In the genomic region with DNA sequence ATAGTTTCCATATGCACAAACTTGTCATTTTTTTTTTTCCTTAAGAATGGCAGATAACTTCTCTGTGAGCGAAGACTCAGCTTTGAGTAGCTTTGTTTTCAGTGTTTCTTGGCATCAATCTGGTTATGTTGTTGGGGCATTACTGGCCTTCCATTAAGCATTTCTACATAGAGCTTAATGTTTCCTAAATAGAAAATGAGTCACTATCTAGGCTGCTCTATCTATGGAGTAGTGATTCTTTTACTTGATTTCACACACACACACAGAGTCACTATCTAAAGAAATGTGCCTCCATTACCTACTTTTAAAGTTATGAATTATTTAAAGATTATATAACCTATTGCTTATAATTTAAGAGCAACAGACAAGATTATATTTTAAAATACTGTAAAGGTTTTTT, we compare ENCODE assay signal across 23 cellular contexts.
"Had no signal": no experiment of that assay in that cellular context is flagged by ENCODE, and none has a peak within 500 bp of the region (broad histone marks: within the 10 kb centered on the region; RNA-seq: fewer than 3 reads in every experiment).

No MANE protein-coding gene starts in this region.

- H3K4me2 ChIP-seq: KMS-11 had no signal

- H3K27me3 Mint-ChIP-seq: IgD-negative memory B cell had no signal

- H3K27me3 ChIP-seq: SJSA1 had no signal

- H3K9me3 ChIP-seq: SJSA1 had no signal

- H3K4me1 ChIP-seq: SJSA1 had no signal

- H3K27ac ChIP-seq: KMS-11, SJSA1, SK-N-MC had no signal

- ATAC-seq: HepG2, K562 had no signal

- H3K27ac Mint-ChIP-seq: IgD-negative memory B cell had no signal

- H3K9ac ChIP-seq: KMS-11 had no signal

- H3K4me3 Mint-ChIP-seq: IgD-negative memory B cell had no signal

- H3K4me3 ChIP-seq: K562, SJSA1, SK-N-MC had no signal

- DNase-seq: Kasumi-1, MM.1S, NCI-H1092 treated with DMSO at 0.1 percent for 48 hours, NCI-H1436, NCI-H1694, NCI-H187 treated with DMSO at 0.1 percent for 48 hours, NCI-H2029 treated with DMSO at 0.1 percent for 48 hours, NCI-H2107, NCI-H226, NCI-H446, NCI-H510A, NCI-H524 treated with DMSO at 0.1 percent for 48 hours, NCI-H69, NCI-H774, Right ventricle myocardium superior, RPMI8226, SIG-M5 had no signal

- H3K4me1 Mint-ChIP-seq: IgD-negative memory B cell had no signal
